ENCODE assay signal across 28 cellular contexts in the genomic region with DNA sequence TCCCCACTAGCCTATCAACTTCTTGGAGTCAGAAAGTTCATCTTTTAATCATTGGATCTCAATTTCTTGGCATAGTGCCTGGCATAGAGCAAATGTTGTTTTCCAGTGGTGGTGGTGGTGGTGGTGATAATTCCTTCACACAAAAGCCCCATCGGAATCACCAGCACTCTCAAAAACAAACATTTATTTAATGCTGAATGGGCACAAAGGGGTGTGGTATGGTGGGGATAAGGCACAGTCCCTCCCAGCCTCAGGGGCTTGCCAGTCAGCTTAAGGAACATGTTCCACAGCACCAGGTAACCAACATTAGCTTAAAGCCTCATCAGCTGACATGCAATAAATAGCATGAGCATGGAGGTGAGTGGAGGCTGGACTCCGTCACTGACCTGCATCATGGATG. TPM values are rescaled to one million over a fixed set of nuclear protein-coding genes. Genes with fewer than 3 reads are reported as not detected.
"Had no signal": no experiment of that assay in that cellular context is flagged by ENCODE, and none has a peak within 500 bp of the region (broad histone marks: within the 10 kb centered on the region; RNA-seq: fewer than 3 reads in every experiment).

No MANE protein-coding gene starts in this region.

- DNase-seq: naive B cell; naive thymus-derived CD8-positive, alpha-beta T cell; nephron progenitor cell; occipital lobe; ovary; posterior cingulate gyrus; psoas muscle; right cardiac atrium; stimulated activated CD4-positive, alpha-beta T cell treated with anti-CD3 and anti-CD28 coated beads, Interleukin-1b, Interleukin-23, amount 100 ng/mL, for 48 hours; stimulated activated CD4-positive, alpha-beta T cell treated with anti-CD3 and anti-CD28 coated beads, Interleukin-4, amount 100 ng/mL, for 1 hour; stimulated activated CD4-positive, alpha-beta T cell treated with anti-CD3 and anti-CD28 coated beads, Interleukin-4, amount 100 ng/mL, for 4 hours; stimulated activated CD8-positive, alpha-beta memory T cell treated with anti-CD3 and anti-CD28 coated beads, Interleukin-4, amount 100 ng/mL, for 48 hours; stimulated activated naive CD4-positive, alpha-beta T cell; stimulated activated naive CD8-positive, alpha-beta T cell treated with anti-CD3 and anti-CD28 coated beads, Interleukin-15, amount 100 ng/mL, for 72 hours; stimulated activated naive CD8-positive, alpha-beta T cell treated with anti-CD3 and anti-CD28 coated beads, Interleukin-15, Interleukin-2, amounts not matched to agents 100 U/mL and 50 U/mL, for 24 hours; substantia nigra; testis; tibial artery; transverse colon; upper lobe of right lung had no signal

- H3K27me3 ChIP-seq: ovary, suprapubic skin, testis, transverse colon, upper lobe of right lung, vagina had no signal

- H3K36me3 ChIP-seq: ovary, suprapubic skin, tibial artery, transverse colon, upper lobe of right lung, vagina had no signal

- H2AFZ ChIP-seq: parathyroid adenoma had no signal

- ATAC-seq: naive thymus-derived CD8-positive, alpha-beta T cell; natural killer cell treated with Interleukin-12 subunit alpha and Interleukin-12 subunit beta and Interleukin-15 and Interleukin-18, amount 100 ng/mL, for 72 hours; psoas muscle; right cardiac atrium; sciatic nerve; stimulated activated memory B cell treated with anti-CD40 and anti-IgM and Interleukin-4, amounts not matched to agents 10 μg/mL and 1 μg/mL and 100 μg/mL, for 72 hours; stimulated activated naive CD8-positive, alpha-beta T cell treated with anti-CD3 and anti-CD28 coated beads, Interleukin-15, amount 100 ng/mL, for 72 hours; stimulated activated naive CD8-positive, alpha-beta T cell treated with anti-CD3 and anti-CD28 coated beads, Interleukin-15, Interleukin-2, amounts not matched to agents 100 U/mL and 50 U/mL, for 24 hours; upper lobe of right lung had no signal

- H3K9me3 ChIP-seq: ovary, psoas muscle, suprapubic skin, testis, tibial artery, transverse colon, upper lobe of right lung, vagina had no signal

- H3K4me1 ChIP-seq: parathyroid adenoma, psoas muscle, suprapubic skin, testis, tibial artery, upper lobe of right lung, vagina had no signal

- H3K4me3 ChIP-seq: ovary, psoas muscle, skin epidermis, suprapubic skin, testis, tibial artery, transverse colon, upper lobe of right lung, vagina had no signal

- H3K27ac ChIP-seq: ovary, parathyroid adenoma, psoas muscle, skin epidermis, suprapubic skin, testis, tibial artery, transverse colon, upper lobe of right lung, vagina had no signal

- H3K9ac ChIP-seq: parathyroid adenoma had no signal

- H3K79me2 ChIP-seq: parathyroid adenoma had no signal

RNA-seq across cellular contexts. Expression of a gene that starts 56.6 kb away (rescaled TPM):
- total RNA-seq: myocyte; naive thymus-derived CD8-positive, alpha-beta T cell; natural killer cell treated with Interleukin-12 subunit alpha and Interleukin-12 subunit beta and Interleukin-15 and Interleukin-18, amount 100 ng/mL, for 72 hours; ovary; psoas muscle; right cardiac atrium; sciatic nerve had no signal
- polyA plus RNA-seq: naive thymus-derived CD8-positive, alpha-beta T cell; right cardiac atrium had no signal
